9 cellular contexts compared by ENCODE assay signal in genomic region chr10:4343798-4344370, GRCh38.
DNase-seq lines count a peak whose midpoint lies in the region; ATAC-seq and TF ChIP-seq lines count a peak whose summit lies in the region.
"Had no signal": no experiment of that assay in that cellular context is flagged by ENCODE, and none has a peak within 500 bp of the region (broad histone marks: within the 10 kb centered on the region; RNA-seq: fewer than 3 reads in every experiment).

No MANE protein-coding gene starts in this region.

- TF ChIP-seq CTCF in chondrocyte (IDR thresholded peaks at IDR 0.05) (no peak), mesothelial cell of epicardium (IDR thresholded peaks at IDR 0.05; ENCODE audit: unreplicated experiment) (no peak), type B pancreatic cell (conservative IDR thresholded peaks at IDR 0.05) (no peak)

- peak overlapping the region; percentile 54 for H3K27ac Mint-ChIP-seq in activated naive CD8-positive, alpha-beta T cell
- H3K27ac Mint-ChIP-seq in activated naive CD8-positive, alpha-beta T cell treated with anti-CD3 and anti-CD28 coated beads for 36 hours: no peak overlapping the region
- peak overlapping the region; percentile 99 for H3K27ac Mint-ChIP-seq in chondrocyte (ENCODE audit: unreplicated experiment)
- peak overlapping the region; percentile 80 for H3K27ac Mint-ChIP-seq in mesothelial cell of epicardium
- peak overlapping the region; percentile 58 for H3K27ac Mint-ChIP-seq in type B pancreatic cell
- H3K27ac Mint-ChIP-seq in activated naive CD4-positive, alpha-beta T cell treated with anti-CD3 and anti-CD28 coated beads, Interleukin-2, amount 50 U/mL, for 72 hours: peak overlapping the region in 1 of 2 donors; percentile 8

- H3K27me3 Mint-ChIP-seq in activated naive CD8-positive, alpha-beta T cell: no peaks in the 10 kb centered on the region
- H3K27me3 Mint-ChIP-seq in activated naive CD8-positive, alpha-beta T cell treated with anti-CD3 and anti-CD28 coated beads for 36 hours: peaks cover 8% of the 10 kb centered on the region
- H3K27me3 Mint-ChIP-seq in chondrocyte (ENCODE audit: low read depth): no peaks in the 10 kb centered on the region
- H3K27me3 Mint-ChIP-seq in mesothelial cell of epicardium (ENCODE audit: low read depth): no peaks in the 10 kb centered on the region
- H3K27me3 Mint-ChIP-seq in type B pancreatic cell: no peaks in the 10 kb centered on the region

- peaks cover 18% of the 10 kb centered on the region for H3K4me1 Mint-ChIP-seq in activated naive CD8-positive, alpha-beta T cell (ENCODE audit: low read depth)
- peaks cover 4% of the 10 kb centered on the region for H3K4me1 Mint-ChIP-seq in activated naive CD8-positive, alpha-beta T cell treated with anti-CD3 and anti-CD28 coated beads for 36 hours
- H3K4me1 Mint-ChIP-seq in chondrocyte (ENCODE audit: low read depth) (peaks cover 41% of the 10 kb centered on the region), mesothelial cell of epicardium (peaks cover 18% of the 10 kb centered on the region), type B pancreatic cell (ENCODE audit: unreplicated experiment) (peaks cover 24% of the 10 kb centered on the region)

- no peak overlapping the region for H3K4me3 Mint-ChIP-seq in activated naive CD8-positive, alpha-beta T cell
- no peak overlapping the region for H3K4me3 Mint-ChIP-seq in activated naive CD8-positive, alpha-beta T cell treated with anti-CD3 and anti-CD28 coated beads for 36 hours
- peak overlapping the region; percentile 32 for H3K4me3 Mint-ChIP-seq in chondrocyte (ENCODE audit: unreplicated experiment)
- H3K4me3 Mint-ChIP-seq in mesothelial cell of epicardium: no peak overlapping the region
- peak overlapping the region; percentile 8 for H3K4me3 Mint-ChIP-seq in type B pancreatic cell

- H3K36me3 Mint-ChIP-seq in activated naive CD8-positive, alpha-beta T cell: no peaks in the 10 kb centered on the region
- no peaks in the 10 kb centered on the region for H3K36me3 Mint-ChIP-seq in activated naive CD8-positive, alpha-beta T cell treated with anti-CD3 and anti-CD28 coated beads for 36 hours
- H3K36me3 Mint-ChIP-seq in chondrocyte (ENCODE audit: low read depth) (no peaks in the 10 kb centered on the region), mesothelial cell of epicardium (no peaks in the 10 kb centered on the region), type B pancreatic cell (no peaks in the 10 kb centered on the region)
- H3K36me3 Mint-ChIP-seq in activated naive CD4-positive, alpha-beta T cell treated with anti-CD3 and anti-CD28 coated beads, Interleukin-2, amount 50 U/mL, for 72 hours: peaks cover 0 to 4% of the 10 kb centered on the region in 2 donors

- no peak for DNase-seq in activated naive CD8-positive, alpha-beta T cell treated with anti-CD3 and anti-CD28 coated beads for 36 hours
- DNase-seq in chondrocyte (ENCODE audit: low spot score): no peak
- no peak for DNase-seq in mesothelial cell of epicardium (ENCODE audit: low spot score in 2 of 2, unreplicated experiment in 2 of 2)
- DNase-seq in type B pancreatic cell (ENCODE audit: extremely low spot score, unreplicated experiment): no peak
- DNase-seq in NCI-H526 treated with DMSO at 0.1 percent for 48 hours (lab: John Stamatoyannopoulos, UW): no peak
- DNase-seq in activated naive CD4-positive, alpha-beta T cell treated with anti-CD3 and anti-CD28 coated beads, Interleukin-2, amount 50 U/mL, for 72 hours (ENCODE audit: low spot score in 2 of 2): no peak
- DNase-seq in NCI-H446 treated with DMSO at 0.1 percent for 48 hours (lab: John Stamatoyannopoulos, UW): no peak
- DNase-seq: DMS79 treated with DMSO at 0.1 percent for 48 hours had no signal

- ATAC-seq in activated naive CD4-positive, alpha-beta T cell treated with anti-CD3 and anti-CD28 coated beads, Interleukin-2, amount 50 U/mL, for 72 hours: no peak

- H3K9me3 Mint-ChIP-seq in activated naive CD8-positive, alpha-beta T cell (ENCODE audit: low read depth): no peaks in the 10 kb centered on the region
- H3K9me3 Mint-ChIP-seq in activated naive CD8-positive, alpha-beta T cell treated with anti-CD3 and anti-CD28 coated beads for 36 hours: no peaks in the 10 kb centered on the region
- H3K9me3 Mint-ChIP-seq in chondrocyte (ENCODE audit: low read depth) (peaks cover 2% of the 10 kb centered on the region), mesothelial cell of epicardium (no peaks in the 10 kb centered on the region), type B pancreatic cell (no peaks in the 10 kb centered on the region)
- H3K9me3 Mint-ChIP-seq in activated naive CD4-positive, alpha-beta T cell treated with anti-CD3 and anti-CD28 coated beads, Interleukin-2, amount 50 U/mL, for 72 hours: peaks cover 0 to 7% of the 10 kb centered on the region in 2 donors

Comparison
In these comparisons a context has a peak if more than half of its experiments do, and no peak if none do; other contexts are left out.
1. H3K4me3 Mint-ChIP-seq: peak in chondrocyte (single experiment) and type B pancreatic cell (single experiment); none in activated naive CD8-positive, alpha-beta T cell (single experiment), activated naive CD8-positive, alpha-beta T cell treated with anti-CD3 and anti-CD28 coated beads for 36 hours (single experiment) and mesothelial cell of epicardium (single experiment).